In genomic region chr10:22601618-22602017, GRCh38 we compare ENCODE assay signal across 16 cellular contexts.
DNase-seq lines count a peak whose midpoint lies in the region; ATAC-seq and TF ChIP-seq lines count a peak whose summit lies in the region.
"Had no signal": no experiment of that assay in that cellular context is flagged by ENCODE, and none has a peak within 500 bp of the region (broad histone marks: within the 10 kb centered on the region; RNA-seq: fewer than 3 reads in every experiment).

No MANE protein-coding gene starts in this region.

- no peak for TF ChIP-seq CTCF in natural killer cell (IDR thresholded peaks at IDR 0.05)
- TF ChIP-seq CTCF in MM.1S (IDR thresholded peaks at IDR 0.05; ENCODE audit: low read length), result no peak

- H3F3A ChIP-seq in MM.1S (ENCODE audit: insufficient read depth, low read length), result peaks cover 5% of the 10 kb centered on the region; the same call in 1 of the 2 replicates

- H3K27ac ChIP-seq in MM.1S (ENCODE audit: low read length), result no peak overlapping the region
- H3K27ac ChIP-seq: ascending aorta, psoas muscle had no signal

- no peaks in the 10 kb centered on the region for H3K27me3 ChIP-seq in MM.1S (replicated peaks; ENCODE audit: insufficient read depth, low read length)
- H3K27me3 ChIP-seq: ascending aorta had no signal

- no peak for DNase-seq in T-helper 2 cell treated with Interferon-gamma antibody and Interleukin-4, amounts not matched to agents 5 μg/mL and 100 μg/mL, for 36 hours (ENCODE audit: low spot score)
- DNase-seq in T-helper 2 cell, result no peak
- DNase-seq in activated naive CD8-positive, alpha-beta T cell treated with anti-CD3 and anti-CD28 coated beads for 36 hours, result no peak
- no peak for DNase-seq in natural killer cell
- DNase-seq in MM.1S, result no peak
- no peak for DNase-seq in HT-29 (ENCODE audit: low spot score)
- DNase-seq: 8988T; H7; NCI-H1436; psoas muscle; stimulated activated naive CD4-positive, alpha-beta T cell treated with Interleukin-2 at 50 U/mL for 16 hours had no signal

- H2AFZ ChIP-seq in MM.1S (ENCODE audit: low read length), result no peak overlapping the region

- peaks cover 44% of the 10 kb centered on the region for H3K36me3 Mint-ChIP-seq in T-helper 2 cell treated with Interferon-gamma antibody and Interleukin-4, amounts not matched to agents 5 μg/mL and 100 μg/mL, for 36 hours (ENCODE audit: low read depth)
- peaks cover 56% of the 10 kb centered on the region for H3K36me3 Mint-ChIP-seq in activated naive CD8-positive, alpha-beta T cell treated with anti-CD3 and anti-CD28 coated beads for 36 hours
- H3K36me3 Mint-ChIP-seq in natural killer cell, result no peaks in the 10 kb centered on the region

- no peaks in the 10 kb centered on the region for H3K9me3 ChIP-seq in MM.1S (replicated peaks; ENCODE audit: insufficient read depth, low read length)
- H3K9me3 ChIP-seq: ascending aorta, psoas muscle had no signal

- H3K4me2 ChIP-seq in MM.1S (ENCODE audit: low read depth, low read length), result no peak overlapping the region

- peak overlapping the region; percentile 47 for H3K27ac Mint-ChIP-seq in T-helper 2 cell treated with Interferon-gamma antibody and Interleukin-4, amounts not matched to agents 5 μg/mL and 100 μg/mL, for 36 hours
- H3K27ac Mint-ChIP-seq in activated naive CD8-positive, alpha-beta T cell treated with anti-CD3 and anti-CD28 coated beads for 36 hours, result peak overlapping the region; percentile 82
- H3K27ac Mint-ChIP-seq in natural killer cell, result peak overlapping the region; percentile 99
- H3K27ac Mint-ChIP-seq: WTC11 had no signal

- no peak overlapping the region for H3K4me3 ChIP-seq in MM.1S (ENCODE audit: low read length)
- H3K4me3 ChIP-seq: ascending aorta, psoas muscle had no signal

- no peaks in the 10 kb centered on the region for H3K79me2 ChIP-seq in MM.1S (ENCODE audit: low read length)

- no peaks in the 10 kb centered on the region for H3K27me3 Mint-ChIP-seq in T-helper 2 cell treated with Interferon-gamma antibody and Interleukin-4, amounts not matched to agents 5 μg/mL and 100 μg/mL, for 36 hours (ENCODE audit: low read depth)
- H3K27me3 Mint-ChIP-seq in activated naive CD8-positive, alpha-beta T cell treated with anti-CD3 and anti-CD28 coated beads for 36 hours, result no peaks in the 10 kb centered on the region
- H3K27me3 Mint-ChIP-seq in natural killer cell (ENCODE audit: low read depth in 2 of 2), result no peaks in the 10 kb centered on the region

- H3K4me3 Mint-ChIP-seq in T-helper 2 cell treated with Interferon-gamma antibody and Interleukin-4, amounts not matched to agents 5 μg/mL and 100 μg/mL, for 36 hours, result no peak overlapping the region
- H3K4me3 Mint-ChIP-seq in activated naive CD8-positive, alpha-beta T cell treated with anti-CD3 and anti-CD28 coated beads for 36 hours, result no peak overlapping the region
- H3K4me3 Mint-ChIP-seq in natural killer cell, result peak overlapping the region; percentile 75
- H3K4me3 Mint-ChIP-seq: activated T-helper 1 cell treated with anti-CD3 and anti-CD28 coated beads, Interleukin-12 subunit alpha, Interleukin-12 subunit beta, Interleukin-2, Interleukin-4 antibody, amounts not matched to agents 30 ng/mL and 10 ng/mL and 1 ng/mL, durations not matched to agents 14 hours and 24 hours and 36 hours; WTC11 had no signal

- no peaks in the 10 kb centered on the region for H3K9me2 ChIP-seq in MM.1S (replicated peaks; ENCODE audit: insufficient read depth, low read length)

- no peaks in the 10 kb centered on the region for H3K36me3 ChIP-seq in MM.1S (replicated peaks; ENCODE audit: insufficient read depth, low read length)

- peaks cover 22% of the 10 kb centered on the region for H3K4me1 ChIP-seq in MM.1S (ENCODE audit: low read length)
- H3K4me1 ChIP-seq: psoas muscle had no signal

- H3K9me3 Mint-ChIP-seq in T-helper 2 cell treated with Interferon-gamma antibody and Interleukin-4, amounts not matched to agents 5 μg/mL and 100 μg/mL, for 36 hours, result no peaks in the 10 kb centered on the region
- no peaks in the 10 kb centered on the region for H3K9me3 Mint-ChIP-seq in activated naive CD8-positive, alpha-beta T cell treated with anti-CD3 and anti-CD28 coated beads for 36 hours
- H3K9me3 Mint-ChIP-seq in natural killer cell, result no peaks in the 10 kb centered on the region
- H3K9me3 Mint-ChIP-seq: activated T-helper 1 cell treated with anti-CD3 and anti-CD28 coated beads, Interleukin-12 subunit alpha, Interleukin-12 subunit beta, Interleukin-2, Interleukin-4 antibody, amounts not matched to agents 30 ng/mL and 10 ng/mL and 1 ng/mL, durations not matched to agents 14 hours and 24 hours and 36 hours; WTC11 had no signal

- H4K20me1 ChIP-seq in MM.1S (ENCODE audit: insufficient read depth, low read length), result no peaks in the 10 kb centered on the region

- H3K4me1 Mint-ChIP-seq in T-helper 2 cell treated with Interferon-gamma antibody and Interleukin-4, amounts not matched to agents 5 μg/mL and 100 μg/mL, for 36 hours (ENCODE audit: low read depth), result peaks cover 64% of the 10 kb centered on the region
- H3K4me1 Mint-ChIP-seq in activated naive CD8-positive, alpha-beta T cell treated with anti-CD3 and anti-CD28 coated beads for 36 hours, result peaks cover 80% of the 10 kb centered on the region
- H3K4me1 Mint-ChIP-seq in natural killer cell, result peaks cover 92 to 96% of the 10 kb centered on the region in 2 donors

- H3K9ac ChIP-seq in MM.1S (ENCODE audit: low read length), result no peak overlapping the region

- ATAC-seq in GM19035 (IDR thresholded peaks at IDR 0.05; ENCODE audit: unreplicated experiment), result peak; percentile 1
- no peak for ATAC-seq in natural killer cell
- no peak for ATAC-seq in HG03097 (IDR thresholded peaks at IDR 0.05; ENCODE audit: low FRiP score, unreplicated experiment)
- ATAC-seq: psoas muscle, WTC11 had no signal

- intact Hi-C loops in natural killer cell (cut with micrococcal nuclease), result no loop called here

Comparison
In these comparisons a context has a peak if more than half of its experiments do, and no peak if none do; other contexts are left out.
1. H3K27ac Mint-ChIP-seq: peak in every context shown above with its lines; median percentile 99 in natural killer cell; 82 in activated naive CD8-positive, alpha-beta T cell treated with anti-CD3 and anti-CD28 coated beads for 36 hours; 47 in T-helper 2 cell treated with Interferon-gamma antibody and Interleukin-4, amounts not matched to agents 5 μg/mL and 100 μg/mL, for 36 hours.